In the genomic region with DNA sequence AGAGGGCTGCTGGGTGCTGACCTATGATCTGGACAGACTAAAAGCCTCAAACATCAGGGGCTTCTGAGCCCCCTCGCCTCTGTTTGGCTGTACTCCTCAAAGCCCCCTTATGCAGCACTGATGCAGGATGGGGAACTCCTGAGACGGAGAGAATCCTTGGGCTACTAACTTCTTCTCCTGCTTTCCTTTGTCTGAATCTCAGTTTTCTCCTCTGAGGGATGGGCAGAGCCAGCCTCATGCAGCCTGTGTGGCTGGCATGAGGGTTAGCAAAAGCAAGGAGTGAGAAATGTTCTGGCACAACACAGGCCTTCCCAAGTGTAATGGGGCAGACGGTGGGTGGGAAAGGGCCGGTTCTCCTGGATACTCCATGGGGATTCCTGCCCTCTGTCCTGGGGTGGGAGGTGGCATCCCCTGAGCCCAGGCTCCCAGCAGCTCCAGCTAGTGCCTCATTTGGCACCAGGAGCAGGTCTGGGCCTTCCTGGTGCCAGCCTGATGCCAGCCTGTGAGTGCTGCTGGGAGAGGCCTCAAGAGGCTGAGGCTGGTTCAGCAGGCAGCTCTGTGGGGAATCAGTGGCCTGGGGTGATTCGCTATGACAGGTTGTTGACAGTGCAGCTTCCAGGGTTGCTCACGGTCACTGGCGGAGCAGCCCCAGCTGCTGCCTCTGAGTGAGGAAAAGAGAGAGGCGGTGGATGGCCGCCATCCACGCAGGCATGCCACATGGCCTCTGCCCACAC, we compare ENCODE assay signal across 10 cellular contexts. TPM values are rescaled to one million over a fixed set of nuclear protein-coding genes. Genes with fewer than 3 reads are reported as not detected.
DNase-seq lines count a peak whose midpoint lies in the region; ATAC-seq, FAIRE-seq and TF ChIP-seq lines count a peak whose summit lies in the region.
"Had no signal": no experiment of that assay in that cellular context is flagged by ENCODE, and none has a peak within 500 bp of the region (broad histone marks: within the 10 kb centered on the region; RNA-seq: fewer than 3 reads in every experiment).

No MANE protein-coding gene starts in this region.

- TF ChIP-seq CTCF in gastrocnemius medialis (IDR thresholded peaks at IDR 0.05 in 4 of 5, conservative IDR thresholded peaks at IDR 0.05 in 1 of 5) (no peak), GM23338 (conservative IDR thresholded peaks at IDR 0.05; ENCODE audit: low read depth in 2 of 2) (no peak)

- H3K4me1 ChIP-seq in GM23248 (ENCODE audit: insufficient read depth): no peaks in the 10 kb centered on the region; the same call in 1 of the 2 replicates
- peaks cover under 1 to 18% of the 10 kb centered on the region in 2 donors for H3K4me1 ChIP-seq in gastrocnemius medialis
- H3K4me1 ChIP-seq in GM23338 (ENCODE audit: insufficient read depth): peaks cover 13% of the 10 kb centered on the region

- no peaks in the 10 kb centered on the region for H3K9me3 ChIP-seq in GM23248 (ENCODE audit: low read depth)
- H3K9me3 ChIP-seq in gastrocnemius medialis: no peaks in the 10 kb centered on the region

- H4K20me1 ChIP-seq in GM23248 (ENCODE audit: insufficient read depth) (no peaks in the 10 kb centered on the region), GM23338 (replicated peaks; ENCODE audit: insufficient read depth) (peaks cover 3% of the 10 kb centered on the region; the same call in 1 of the 2 replicates)

- H3K27ac ChIP-seq in GM23248 (no peak overlapping the region), gastrocnemius medialis (peak overlapping the region; percentile 47 to 62 (median 55)), GM23338 (ENCODE audit: low read depth) (no peak overlapping the region)

- H2AFZ ChIP-seq in GM23248 (no peak overlapping the region), GM23338 (no peak overlapping the region)

- intact Hi-C loops in head of caudate nucleus (cut with DNase I) (loop anchor here (5.0 to 10.0 kb wide), 3 partner anchors 132 to 432 kb away; no protein-coding TSS in a partner anchor), gastrocnemius medialis (cut with DNase I; ENCODE audit: low total_unique reads) (loop anchor here (5.0 kb wide), 1 partner anchor 295 kb away; no protein-coding TSS in a partner anchor)

- no peak overlapping the region for H3K4me3 Mint-ChIP-seq in GM23338
- H3K4me3 Mint-ChIP-seq: T-helper 1 cell treated with Interleukin-12 subunit alpha and Interleukin-12 subunit beta and Interleukin-4 antibody, amounts not matched to agents 30 μg/mL and 1 μg/mL, for 36 hours had no signal

- no peak overlapping the region for H3K27ac Mint-ChIP-seq in GM23338
- H3K27ac Mint-ChIP-seq: T-helper 1 cell treated with Interleukin-12 subunit alpha and Interleukin-12 subunit beta and Interleukin-4 antibody, amounts not matched to agents 30 μg/mL and 1 μg/mL, for 36 hours had no signal

- in situ Hi-C loops in GM23248 (cut with MboI) (loop anchor here (5.0 kb wide), 1 partner anchor 295 kb away; no protein-coding TSS in a partner anchor), gastrocnemius medialis (cut with MboI; ENCODE audit: low sequenced_read_pairs in 4 of 4) (loop anchor here in 3 of 4 donors (10.0 to 25.0 kb wide), 5 partner anchors 160 to 440 kb away; partner anchors contain the start of gene CNEP1R1 (in 1 of the 3))

- H3K79me2 ChIP-seq in GM23248 (ENCODE audit: insufficient read depth) (peaks cover 8% of the 10 kb centered on the region), GM23338 (replicated peaks; ENCODE audit: insufficient read depth) (peaks cover 6% of the 10 kb centered on the region)

- peaks cover 10% of the 10 kb centered on the region for H3K4me1 Mint-ChIP-seq in GM23338

- H3K9me2 ChIP-seq in GM23248 (ENCODE audit: insufficient read depth): no peaks in the 10 kb centered on the region
- H3K9me2 ChIP-seq in GM23338 (ENCODE audit: insufficient read depth): no peaks in the 10 kb centered on the region

- DNase-seq in GM23248 (peak; percentile 69), RCC 7860 (ENCODE audit: low spot score) (peak; percentile 49), head of caudate nucleus (peak in 29 of 42 donors; percentile 4 to 67 (median 39)), gastrocnemius medialis (peak in 1 of 2 donors; percentile 43), NCI-H524 treated with DMSO at 0.1 percent for 48 hours (lab: John Stamatoyannopoulos, UW) (no peak), GM23338 (ENCODE audit: low spot score) (no peak)
- DNase-seq: effector CD4-positive, alpha-beta T cell had no signal

- no peaks in the 10 kb centered on the region for H3F3A ChIP-seq in GM23248 (ENCODE audit: insufficient read depth)
- H3F3A ChIP-seq in GM23338 (replicated peaks; ENCODE audit: low read depth): no peaks in the 10 kb centered on the region

- H3K36me3 Mint-ChIP-seq in GM23338 (ENCODE audit: low read depth): peaks cover 4% of the 10 kb centered on the region; the same call in 2 of the 3 replicates

- no peak for TF ChIP-seq POLR2A in gastrocnemius medialis (IDR thresholded peaks at IDR 0.05)

- H3K36me3 ChIP-seq in GM23248 (ENCODE audit: low read depth) (no peaks in the 10 kb centered on the region), gastrocnemius medialis (no peaks in the 10 kb centered on the region), GM23338 (ENCODE audit: insufficient read depth) (no peaks in the 10 kb centered on the region)

- H3K9ac ChIP-seq in GM23248: no peak overlapping the region; the same call in 1 of the 2 replicates

- H3K4me3 ChIP-seq in GM23248 (no peak overlapping the region), gastrocnemius medialis (no peak overlapping the region), GM23338 (no peak overlapping the region)
- H3K4me3 ChIP-seq: GM12878 had no signal

- peaks cover 5% of the 10 kb centered on the region for H3K27me3 Mint-ChIP-seq in GM23338 (ENCODE audit: insufficient read depth, low read depth, poor library complexity)

- H3K9me3 Mint-ChIP-seq in GM23338: no peaks in the 10 kb centered on the region
- H3K9me3 Mint-ChIP-seq: T-helper 1 cell treated with Interleukin-12 subunit alpha and Interleukin-12 subunit beta and Interleukin-4 antibody, amounts not matched to agents 30 μg/mL and 1 μg/mL, for 36 hours had no signal

- WGBS in GM23248 (ENCODE audit: low coverage in 1 of 2, low lambda C conversion rate in 2 of 2, missing lambda C conversion rate in 2 of 2), 2 experiments: 44 to 49% methylated on average over 10 of the region's 10 CpGs

- FAIRE-seq in RCC 7860 (lab: Jason Lieb, UNC): no peak
- FAIRE-seq: GM12878 had no signal

- peak; percentile 20 to 22 for ATAC-seq in gastrocnemius medialis
- ATAC-seq in HG03175 (IDR thresholded peaks at IDR 0.05; ENCODE audit: unreplicated experiment): no peak
- ATAC-seq in GM23338: no peak
- ATAC-seq: GM12878 had no signal

- H3K27me3 ChIP-seq in GM23248 (replicated peaks; ENCODE audit: insufficient read depth) (no peaks in the 10 kb centered on the region), gastrocnemius medialis (no peaks in the 10 kb centered on the region), GM23338 (ENCODE audit: insufficient read depth) (no peaks in the 10 kb centered on the region)

- H3K4me2 ChIP-seq in GM23248 (ENCODE audit: unreplicated experiment): no peak overlapping the region
- H3K4me2 ChIP-seq in GM23338: no peak overlapping the region

TF ChIP-seq in GM23338, 12 proteins besides CTCF, POLR2A, EP300 and RAD21 (continues in another document):
- no peak for TF ChIP-seq CREB1 (CRISPR knock-in tag; IDR thresholded peaks at IDR 0.05; ENCODE audit: low read depth)
- no peak for TF ChIP-seq JUNB (IDR thresholded peaks at IDR 0.05; ENCODE audit: unreplicated experiment)

RNA-seq across cellular contexts. Expression of gene BRD7, which starts 4.0 kb away (rescaled TPM):
- 34.5 and 35.8 TPM in 2 replicates for total RNA-seq in GM23248 (2014; rRNA removed; shearing (Covaris generic))
- 20.3 and 31.1 TPM in 2 replicates for polyA plus RNA-seq in GM23248 (2016; fragmentation: Nextera tagmentation; extraction: Ambion mirVana)
- total RNA-seq in gastrocnemius medialis: 10 to 100 TPM; 38.3 to 55.9 (median 48.8) TPM
- total RNA-seq in GM23338 (2014; rRNA removed; shearing (Covaris generic)): 86.0 and 93.0 TPM in 2 replicates
- 149 and 211 TPM in 2 replicates for polyA plus RNA-seq in GM23338 (2016; fragmentation: Nextera tagmentation; extraction: Ambion mirVana)

Comparison
In these comparisons a context has a peak if more than half of its experiments do, and no peak if none do; other contexts are left out.
1. DNase-seq: peak in GM23248 (single experiment), RCC 7860 (single experiment) and head of caudate nucleus (29 of 42); none in NCI-H524 treated with DMSO at 0.1 percent for 48 hours (single experiment) and GM23338 (single experiment).
2. H3K27ac ChIP-seq: peak in gastrocnemius medialis (4 of 4); none in GM23248 (single experiment) and GM23338 (single experiment).
3. ATAC-seq: peak in gastrocnemius medialis (2 of 2); none in HG03175 (single experiment) and GM23338 (single experiment).